Comparison of ENCODE assay signal across 26 cellular contexts in genomic region chr11:62142043-62142375, GRCh38. TPM values are rescaled to one million over a fixed set of nuclear protein-coding genes. Genes with fewer than 3 reads are reported as not detected.
DNase-seq lines count a peak whose midpoint lies in the region; ATAC-seq and TF ChIP-seq lines count a peak whose summit lies in the region.
"Had no signal": no experiment of that assay in that cellular context is flagged by ENCODE, and none has a peak within 500 bp of the region (broad histone marks: within the 10 kb centered on the region; RNA-seq: fewer than 3 reads in every experiment).

No MANE protein-coding gene starts in this region.

- no peaks in the 10 kb centered on the region for H3K27me3 Mint-ChIP-seq in osteocyte (ENCODE audit: unreplicated experiment)
- no peaks in the 10 kb centered on the region for H3K27me3 Mint-ChIP-seq in type B pancreatic cell
- H3K27me3 Mint-ChIP-seq: CD4-positive, alpha-beta memory T cell had no signal

- no peak overlapping the region for H3K27ac ChIP-seq in left ventricle myocardium inferior (replicated peaks)
- H3K27ac ChIP-seq: 22Rv1; BLaER1 treated with 17β-estradiol and CSF1 and Interleukin-3, amounts not matched to agents 10 nM and 100 nM; Peyer's patch had no signal

- H3K4me1 ChIP-seq in left ventricle myocardium inferior: no peaks in the 10 kb centered on the region
- H3K4me1 ChIP-seq: BLaER1 treated with 17β-estradiol and CSF1 and Interleukin-3, amounts not matched to agents 10 nM and 100 nM; Caco-2; Peyer's patch had no signal

- H3K27me3 ChIP-seq in left ventricle myocardium inferior (ENCODE audit: low read depth): no peaks in the 10 kb centered on the region
- H3K27me3 ChIP-seq: BLaER1 treated with 17β-estradiol and CSF1 and Interleukin-3, amounts not matched to agents 10 nM and 100 nM; Peyer's patch had no signal

- intact Hi-C loops in Right ventricle myocardium superior (cut with DNase I): no loop called here
- intact Hi-C loops in left ventricle myocardium inferior (cut with micrococcal nuclease): no loop called here

- H3K27ac Mint-ChIP-seq in osteocyte (ENCODE audit: unreplicated experiment) (no peak overlapping the region), type B pancreatic cell (no peak overlapping the region)
- H3K27ac Mint-ChIP-seq: HFFc6 had no signal

- ATAC-seq in Right ventricle myocardium superior (ENCODE audit: poor library complexity): no peak
- ATAC-seq in GM21381 (IDR thresholded peaks at IDR 0.05; ENCODE audit: unreplicated experiment): no peak
- ATAC-seq: GM12878 had no signal

- DNase-seq in activated CD4-positive, alpha-beta T cell treated with anti-CD3 and anti-CD28 coated beads for 1 hour: peak; percentile 4
- DNase-seq in activated CD4-positive, alpha-beta T cell treated with anti-CD3 and anti-CD28 coated beads, Interleukin-2, amount 50 U/mL, for 4 hours: no peak
- DNase-seq in Right ventricle myocardium superior (peak; percentile 25), left ventricle myocardium inferior (no peak), osteocyte (ENCODE audit: extremely low spot score, unreplicated experiment) (peak; percentile 75), type B pancreatic cell (ENCODE audit: extremely low spot score, unreplicated experiment) (peak; percentile 59), GM03348 (ENCODE audit: low spot score) (no peak)
- DNase-seq: ACHN; Caco-2; CD4-positive, alpha-beta memory T cell; DMS 273 treated with DMSO at 0.1 percent for 48 hours; DMS79 treated with DMSO at 0.1 percent for 48 hours; H7; HFFc6; Kasumi-1; NCI-H1417; NCI-H1694 treated with DMSO at 0.1 percent for 48 hours; NCI-H2081 treated with DMSO at 0.1 percent for 48 hours; NCI-H526 had no signal

- no peak for TF ChIP-seq CTCF in left ventricle myocardium inferior (IDR thresholded peaks at IDR 0.05; ENCODE audit: borderline replicate concordance)
- TF ChIP-seq CTCF in osteocyte (IDR thresholded peaks at IDR 0.05): no peak
- TF ChIP-seq CTCF in type B pancreatic cell (conservative IDR thresholded peaks at IDR 0.05): no peak

- H3K4me3 Mint-ChIP-seq in osteocyte (ENCODE audit: unreplicated experiment) (no peak overlapping the region), type B pancreatic cell (no peak overlapping the region)
- H3K4me3 Mint-ChIP-seq: CD4-positive, alpha-beta memory T cell; HFFc6 had no signal

- H3K9me3 Mint-ChIP-seq in osteocyte (ENCODE audit: unreplicated experiment): no peaks in the 10 kb centered on the region
- H3K9me3 Mint-ChIP-seq in type B pancreatic cell: no peaks in the 10 kb centered on the region
- H3K9me3 Mint-ChIP-seq: CD4-positive, alpha-beta memory T cell; HFFc6 had no signal

- H3K9me3 ChIP-seq in left ventricle myocardium inferior (replicated peaks): no peaks in the 10 kb centered on the region
- H3K9me3 ChIP-seq: BLaER1 treated with 17β-estradiol and CSF1 and Interleukin-3, amounts not matched to agents 10 nM and 100 nM; Caco-2; Peyer's patch had no signal

- H3K36me3 ChIP-seq in left ventricle myocardium inferior: peaks cover 60% of the 10 kb centered on the region

- H3K4me1 Mint-ChIP-seq in osteocyte (ENCODE audit: unreplicated experiment): no peaks in the 10 kb centered on the region
- H3K4me1 Mint-ChIP-seq in type B pancreatic cell (ENCODE audit: unreplicated experiment): no peaks in the 10 kb centered on the region
- H3K4me1 Mint-ChIP-seq: CD4-positive, alpha-beta memory T cell had no signal

- H3K36me3 Mint-ChIP-seq in osteocyte (ENCODE audit: unreplicated experiment) (peaks cover 17% of the 10 kb centered on the region), type B pancreatic cell (peaks cover 3% of the 10 kb centered on the region)

- H3K4me3 ChIP-seq in left ventricle myocardium inferior: no peak overlapping the region
- H3K4me3 ChIP-seq: BLaER1 treated with 17β-estradiol and CSF1 and Interleukin-3, amounts not matched to agents 10 nM and 100 nM; GM12878; Peyer's patch had no signal

RNA-seq across cellular contexts. Expression of gene INCENP, which starts 18.2 kb away (rescaled TPM):
- 10.3 TPM for total RNA-seq in Right ventricle myocardium superior
- 9.8 TPM for total RNA-seq in left ventricle myocardium inferior
- 26.2 and 27.7 TPM in 2 replicates for total RNA-seq in osteocyte
- 38.8 and 96.7 TPM in 2 replicates for total RNA-seq in type B pancreatic cell (ENCODE audit: low replicate concordance)

RNA-seq across cellular contexts. Expression of gene SCGB1D1, which starts 48.0 kb away (rescaled TPM):
- not detected for total RNA-seq in Right ventricle myocardium superior
- total RNA-seq in left ventricle myocardium inferior: not detected
- not detected in 2 replicates for total RNA-seq in osteocyte
- not detected in 2 replicates for total RNA-seq in type B pancreatic cell (ENCODE audit: low replicate concordance)
- total RNA-seq: Caco-2; CD4-positive, alpha-beta memory T cell; GM12878; H7; HFFc6; MCF 10A; OCI-LY7; Peyer's patch had no signal

Comparison
In these comparisons a context has a peak if more than half of its experiments do, and no peak if none do; other contexts are left out.
1. DNase-seq: peak in activated CD4-positive, alpha-beta T cell treated with anti-CD3 and anti-CD28 coated beads for 1 hour (single experiment), Right ventricle myocardium superior (single experiment), osteocyte (single experiment) and type B pancreatic cell (single experiment); none in activated CD4-positive, alpha-beta T cell treated with anti-CD3 and anti-CD28 coated beads, Interleukin-2, amount 50 U/mL, for 4 hours (0 of 2), left ventricle myocardium inferior (single experiment) and GM03348 (single experiment).